8 cellular contexts compared by ENCODE assay signal in genomic region chr12:53324779-53325538, GRCh38. TPM values are rescaled to one million over a fixed set of nuclear protein-coding genes. Genes with fewer than 3 reads are reported as not detected.
A peak's percentile ranks its signal among the peaks of the same experiment; 100 is the strongest.
DNase-seq lines count a peak whose midpoint lies in the region; ATAC-seq and TF ChIP-seq lines count a peak whose summit lies in the region.

No MANE protein-coding gene starts in this region.

- intact Hi-C loops in PC-9 (cut with micrococcal nuclease; ENCODE audit: unreplicated experiment), result loop anchor here (1.0 to 10.0 kb wide), 3 partner anchors 96 to 880 kb away; partner anchors contain the start of gene ATP5MC2

- no peaks in the 10 kb centered on the region for H3K27me3 ChIP-seq in PC-9 (ENCODE audit: insufficient read depth, low read depth)

- H3K36me3 Mint-ChIP-seq in activated T-cell treated with anti-CD3 and anti-CD28 coated beads, Interleukin-2, amount 50 U/mL, for 72 hours (ENCODE audit: insufficient read depth in 2 of 2), result peaks cover 2 to 3% of the 10 kb centered on the region in 2 donors
- peaks cover 0 to 7% (median 2%) of the 10 kb centered on the region in 3 donors for H3K36me3 Mint-ChIP-seq in naive thymus-derived CD8-positive, alpha-beta T cell
- H3K36me3 Mint-ChIP-seq in stimulated activated naive B cell treated with anti-CD40 and anti-IgM and Interleukin-4, amounts not matched to agents 10 μg/mL and 1 μg/mL and 100 μg/mL, for 72 hours, result peaks cover 4% of the 10 kb centered on the region in 2 donors

- 0 out of 2 replicates have a peak, but pooled peaks cover 7% of the 10 kb centered on the region for H3K79me2 ChIP-seq in PC-9 (ENCODE audit: low read depth)

- TF ChIP-seq CTCF in PC-9 (conservative IDR thresholded peaks at IDR 0.05), result peak; percentile 84

- H3K4me3 Mint-ChIP-seq in activated T-cell treated with anti-CD3 and anti-CD28 coated beads, Interleukin-2, amount 50 U/mL, for 72 hours, result peak overlapping the region; percentile 93 to 97
- H3K4me3 Mint-ChIP-seq in naive thymus-derived CD8-positive, alpha-beta T cell, result peak overlapping the region; percentile 87 to 99 (median 96)
- peak overlapping the region; percentile 76 to 91 for H3K4me3 Mint-ChIP-seq in stimulated activated naive B cell treated with anti-CD40 and anti-IgM and Interleukin-4, amounts not matched to agents 10 μg/mL and 1 μg/mL and 100 μg/mL, for 72 hours

- H3K9me3 Mint-ChIP-seq in activated T-cell treated with anti-CD3 and anti-CD28 coated beads, Interleukin-2, amount 50 U/mL, for 72 hours, result no peaks in the 10 kb centered on the region
- no peaks in the 10 kb centered on the region for H3K9me3 Mint-ChIP-seq in naive thymus-derived CD8-positive, alpha-beta T cell
- no peaks in the 10 kb centered on the region for H3K9me3 Mint-ChIP-seq in stimulated activated naive B cell treated with anti-CD40 and anti-IgM and Interleukin-4, amounts not matched to agents 10 μg/mL and 1 μg/mL and 100 μg/mL, for 72 hours

- H3K4me3 ChIP-seq in PC-9, result peak overlapping the region; percentile 59

- peaks cover 19% of the 10 kb centered on the region for H3F3A ChIP-seq in PC-9 (ENCODE audit: insufficient read depth, low read depth)

- H4K20me1 ChIP-seq in PC-9 (ENCODE audit: insufficient read depth), result no peaks in the 10 kb centered on the region

- peak overlapping the region; percentile 91 for H3K27ac Mint-ChIP-seq in activated T-cell treated with anti-CD3 and anti-CD28 coated beads, Interleukin-2, amount 50 U/mL, for 72 hours
- peak overlapping the region; percentile 94 to 98 (median 96) for H3K27ac Mint-ChIP-seq in naive thymus-derived CD8-positive, alpha-beta T cell
- H3K27ac Mint-ChIP-seq in stimulated activated naive B cell treated with anti-CD40 and anti-IgM and Interleukin-4, amounts not matched to agents 10 μg/mL and 1 μg/mL and 100 μg/mL, for 72 hours, result peak overlapping the region; percentile 97

- H3K36me3 ChIP-seq in PC-9 (ENCODE audit: low read depth), result no peaks in the 10 kb centered on the region

- no peaks in the 10 kb centered on the region for H3K9me2 ChIP-seq in PC-9 (ENCODE audit: insufficient read depth)

- H3K9me3 ChIP-seq in PC-9 (ENCODE audit: insufficient read depth, low read depth), result no peaks in the 10 kb centered on the region

- no peaks in the 10 kb centered on the region for H3K27me3 Mint-ChIP-seq in activated T-cell treated with anti-CD3 and anti-CD28 coated beads, Interleukin-2, amount 50 U/mL, for 72 hours (ENCODE audit: low read depth)
- peaks cover 0 to 2% (median 0%) of the 10 kb centered on the region in 5 donors for H3K27me3 Mint-ChIP-seq in naive thymus-derived CD8-positive, alpha-beta T cell
- H3K27me3 Mint-ChIP-seq in stimulated activated naive B cell treated with anti-CD40 and anti-IgM and Interleukin-4, amounts not matched to agents 10 μg/mL and 1 μg/mL and 100 μg/mL, for 72 hours, result peaks cover 9 to 14% of the 10 kb centered on the region in 2 donors

- H2AFZ ChIP-seq in PC-9, result peak overlapping the region; percentile 88

- H3K4me2 ChIP-seq in PC-9, result peak overlapping the region; percentile 74

- BruUV-seq in PC-9 (replicated peaks; lab: Mats Ljungman, UMichigan), result no TSS peak

- H3K27ac ChIP-seq in PC-9, result no peak overlapping the region

- POLR2A ChIA-PET in PC-9 (lab: Charles Lee; ENCODE audit: unreplicated experiment), result interaction anchor here (0.6 to 0.7 kb wide), 4 partner anchors 30 to 153 kb away, joined by 3 to 15 read pairs (median 4); no protein-coding TSS in a partner anchor
- POLR2A ChIA-PET in naive thymus-derived CD8-positive, alpha-beta T cell (lab: Charles Lee), result interaction anchor here (0.6 to 5.4 kb wide), 17 partner anchors 10 to 402 kb away, joined by 3 to 80 read pairs (median 4); partner anchors contain the start of genes CSAD, MYG1, PFDN5 and SP1

- ATAC-seq in GM21619 (IDR thresholded peaks at IDR 0.05; ENCODE audit: unreplicated experiment), result peak; percentile 56
- ATAC-seq in activated T-cell treated with anti-CD3 and anti-CD28 coated beads, Interleukin-2, amount 50 U/mL, for 72 hours (replicated peaks in 1 of 2), result peak; percentile 78 to 79
- ATAC-seq in naive thymus-derived CD8-positive, alpha-beta T cell, result peak; percentile 56 to 66
- ATAC-seq in stimulated activated naive B cell treated with anti-CD40 and anti-IgM and Interleukin-4, amounts not matched to agents 10 μg/mL and 1 μg/mL and 100 μg/mL, for 72 hours (replicated peaks), result peak; percentile 67 to 74

- DNase-seq in DMS53 (lab: John Stamatoyannopoulos, UW), result peak; percentile 93
- peak; percentile 89 for DNase-seq in KBM-7
- peak; percentile 67 to 87 for DNase-seq in PC-9
- DNase-seq in activated T-cell treated with anti-CD3 and anti-CD28 coated beads, Interleukin-2, amount 50 U/mL, for 72 hours, result peak; percentile 94 to 95
- peak; percentile 95 for DNase-seq in fibroblast of gingiva (ENCODE audit: low read depth)
- peak; percentile 70 to 90 (median 75) for DNase-seq in naive thymus-derived CD8-positive, alpha-beta T cell
- DNase-seq in stimulated activated naive B cell treated with anti-CD40 and anti-IgM and Interleukin-4, amounts not matched to agents 10 μg/mL and 1 μg/mL and 100 μg/mL, for 72 hours, result peak; percentile 83

- CTCF ChIA-PET in PC-9 (lab: Charles Lee), result interaction anchor here (0.7 to 1.9 kb wide), 4 partner anchors 19 to 96 kb away, joined by 3 to 7 read pairs (median 4); no protein-coding TSS in a partner anchor

- peaks cover 14% of the 10 kb centered on the region for H3K4me1 ChIP-seq in PC-9 (replicated peaks; ENCODE audit: insufficient read depth)

- in situ Hi-C loops in KBM-7 (cut with MboI; ENCODE audit: low pct_unique_long_range_greater_than_20kb, low sequenced_read_pairs), result no loop called here

- H3K4me1 Mint-ChIP-seq in activated T-cell treated with anti-CD3 and anti-CD28 coated beads, Interleukin-2, amount 50 U/mL, for 72 hours (ENCODE audit: low read depth), result peaks cover 42% of the 10 kb centered on the region
- peaks cover 29 to 45% (median 39%) of the 10 kb centered on the region in 4 donors for H3K4me1 Mint-ChIP-seq in naive thymus-derived CD8-positive, alpha-beta T cell
- H3K4me1 Mint-ChIP-seq in stimulated activated naive B cell treated with anti-CD40 and anti-IgM and Interleukin-4, amounts not matched to agents 10 μg/mL and 1 μg/mL and 100 μg/mL, for 72 hours, result peaks cover 19 to 43% of the 10 kb centered on the region in 2 donors

RNA-seq across cellular contexts. Expression of gene AAAS, which starts 3.5 kb away (rescaled TPM):
- total RNA-seq in PC-9 (2021), result 53.4 and 67.3 TPM in 2 replicates
- total RNA-seq in activated T-cell treated with anti-CD3 and anti-CD28 coated beads, Interleukin-2, amount 50 U/mL, for 72 hours, result 100 to 1,000 TPM in 1 of 2 donors, 10 to 100 TPM in 1; 99.0 to 118 TPM
- total RNA-seq in naive thymus-derived CD8-positive, alpha-beta T cell, result 10 to 100 TPM; 66.8 to 68.2 TPM
- polyA plus RNA-seq in naive thymus-derived CD8-positive, alpha-beta T cell, result 10 to 100 TPM; 34.1 to 57.2 (median 39.3) TPM

RNA-seq across cellular contexts. Expression of gene SP7, which starts 11.2 kb away (rescaled TPM):
- total RNA-seq in PC-9 (2021), result not detected in 2 replicates
- not detected for total RNA-seq in activated T-cell treated with anti-CD3 and anti-CD28 coated beads, Interleukin-2, amount 50 U/mL, for 72 hours
- total RNA-seq in naive thymus-derived CD8-positive, alpha-beta T cell, result not detected
- polyA plus RNA-seq in naive thymus-derived CD8-positive, alpha-beta T cell, result under 1 TPM in 1 of 3 donors, not detected in 2; 0.05 TPM

RNA-seq across cellular contexts. Expression of gene MYG1, which starts 25.5 kb away (rescaled TPM):
- 67.2 and 82.5 TPM in 2 replicates for total RNA-seq in PC-9 (2021)
- total RNA-seq in activated T-cell treated with anti-CD3 and anti-CD28 coated beads, Interleukin-2, amount 50 U/mL, for 72 hours, result 10 to 100 TPM; 83.5 to 89.9 TPM
- 10 to 100 TPM; 48.3 to 53.5 TPM for total RNA-seq in naive thymus-derived CD8-positive, alpha-beta T cell
- 10 to 100 TPM; 64.4 to 81.2 (median 68.6) TPM for polyA plus RNA-seq in naive thymus-derived CD8-positive, alpha-beta T cell

RNA-seq across cellular contexts. Expression of gene PFDN5, which starts 29.6 kb away (rescaled TPM):
- total RNA-seq in PC-9 (2021), result 291 and 303 TPM in 2 replicates
- 100 to 1,000 TPM; 301 to 318 TPM for total RNA-seq in activated T-cell treated with anti-CD3 and anti-CD28 coated beads, Interleukin-2, amount 50 U/mL, for 72 hours
- total RNA-seq in naive thymus-derived CD8-positive, alpha-beta T cell, result 100 to 1,000 TPM; 663 to 692 TPM
- 1,000 to 10,000 TPM; 1,657 to 1,928 (median 1,896) TPM for polyA plus RNA-seq in naive thymus-derived CD8-positive, alpha-beta T cell

RNA-seq across cellular contexts. Expression of gene SP1, which starts 55.0 kb away (rescaled TPM):
- total RNA-seq in PC-9 (2021), result 72.9 and 118 TPM in 2 replicates
- total RNA-seq in activated T-cell treated with anti-CD3 and anti-CD28 coated beads, Interleukin-2, amount 50 U/mL, for 72 hours, result 100 to 1,000 TPM; 110 to 121 TPM
- total RNA-seq in naive thymus-derived CD8-positive, alpha-beta T cell, result 100 to 1,000 TPM; 104 TPM
- polyA plus RNA-seq in naive thymus-derived CD8-positive, alpha-beta T cell, result 10 to 100 TPM in 1 of 3 donors, 1 to 10 TPM in 2; 8.5 to 10.4 (median 9.4) TPM
